11 cellular contexts compared by ENCODE assay signal in the genomic region with DNA sequence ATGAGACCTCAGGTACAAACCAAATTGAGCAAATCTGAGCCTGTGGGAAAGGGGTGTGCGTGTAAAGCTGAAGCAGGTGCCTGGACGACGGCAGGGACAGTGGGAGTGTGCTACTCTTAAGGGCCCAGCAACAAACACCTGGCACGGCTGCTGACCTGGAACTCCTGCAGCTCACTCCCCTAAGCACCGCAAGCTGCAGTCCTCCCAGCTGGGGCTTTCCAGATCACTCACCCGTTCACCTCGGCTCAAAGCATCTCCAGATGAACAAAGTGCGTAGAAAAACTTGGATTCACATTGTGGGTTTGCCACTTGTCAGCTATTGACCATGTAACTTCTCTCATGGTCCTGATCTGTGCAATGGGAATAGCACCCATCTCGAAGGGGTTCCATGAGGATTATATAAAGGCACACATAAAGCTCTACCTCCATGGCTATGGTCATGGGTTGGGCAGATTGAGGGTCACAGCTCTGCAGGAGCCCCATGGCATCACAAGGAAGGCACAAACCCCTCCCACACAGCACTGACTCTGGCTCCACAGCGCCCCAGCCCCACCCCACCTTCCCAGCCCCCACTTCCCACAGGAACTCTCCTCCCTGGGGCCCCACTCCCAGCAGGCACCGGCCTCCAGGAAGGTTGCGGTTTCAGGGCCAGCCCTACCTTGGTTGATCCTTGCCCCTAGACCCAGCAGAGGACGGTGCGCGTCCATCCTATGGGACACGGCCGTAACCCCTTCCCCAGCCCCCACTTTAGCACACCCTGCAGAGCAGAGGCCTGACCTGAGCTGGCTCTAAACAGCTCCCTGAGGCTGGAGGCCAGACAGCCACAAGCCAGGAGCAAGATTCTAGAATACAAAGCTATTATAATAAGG. TPM values are rescaled to one million over a fixed set of nuclear protein-coding genes. Genes with fewer than 3 reads are reported as not detected.
A peak's percentile ranks its signal among the peaks of the same experiment; 100 is the strongest.
DNase-seq lines count a peak whose midpoint lies in the region; ATAC-seq and TF ChIP-seq lines count a peak whose summit lies in the region.
"Had no signal": no experiment of that assay in that cellular context is flagged by ENCODE, and none has a peak within 500 bp of the region (broad histone marks: within the 10 kb centered on the region; RNA-seq: fewer than 3 reads in every experiment).

No MANE protein-coding gene starts in this region.

- H3K4me1 Mint-ChIP-seq in natural killer cell treated with Interleukin-12 subunit alpha and Interleukin-12 subunit beta and Interleukin-15 and Interleukin-18, amount 100 ng/mL, for 72 hours (ENCODE audit: low read depth in 2 of 2): peaks cover 11 to 18% of the 10 kb centered on the region in 2 donors

- H3K27me3 Mint-ChIP-seq in natural killer cell treated with Interleukin-12 subunit alpha and Interleukin-12 subunit beta and Interleukin-15 and Interleukin-18, amount 100 ng/mL, for 72 hours: no peaks in the 10 kb centered on the region

- no peak for TF ChIP-seq CTCF in GM06990 (IDR thresholded peaks at IDR 0.05; ENCODE audit: insufficient read depth, low read length, poor library complexity, severe bottlenecking)
- no peak for TF ChIP-seq CTCF in colonic mucosa (IDR thresholded peaks at IDR 0.05)

- DNase-seq in GM06990 (ENCODE audit: extremely low read depth, insufficient read length) (peak; percentile 64), colonic mucosa (peak; percentile 49), NOMO-1 (lab: John Stamatoyannopoulos, UW; ENCODE audit: unreplicated experiment in 2 of 2) (no peak), DMS153 (lab: John Stamatoyannopoulos, UW) (no peak), HuH-7.5 (ENCODE audit: low spot score) (no peak)
- no peak for DNase-seq in natural killer cell treated with Interleukin-12 subunit alpha and Interleukin-12 subunit beta and Interleukin-15 and Interleukin-18, amount 100 ng/mL, for 72 hours (ENCODE audit: low spot score)
- DNase-seq: cortex of kidney, MG63 had no signal

- no peaks in the 10 kb centered on the region for H3K27me3 ChIP-seq in GM06990 (replicated peaks; ENCODE audit: control insufficient read depth, insufficient read depth, low read length)
- no peaks in the 10 kb centered on the region for H3K27me3 ChIP-seq in colonic mucosa
- H3K27me3 ChIP-seq: MG63 had no signal

- no peaks in the 10 kb centered on the region for H3K9me3 Mint-ChIP-seq in natural killer cell treated with Interleukin-12 subunit alpha and Interleukin-12 subunit beta and Interleukin-15 and Interleukin-18, amount 100 ng/mL, for 72 hours

- H3K4me1 ChIP-seq in colonic mucosa: peaks cover 6% of the 10 kb centered on the region

- no peaks in the 10 kb centered on the region for H3K36me3 Mint-ChIP-seq in natural killer cell treated with Interleukin-12 subunit alpha and Interleukin-12 subunit beta and Interleukin-15 and Interleukin-18, amount 100 ng/mL, for 72 hours

- intact Hi-C loops in colonic mucosa (cut with DNase I): no loop called here

- H3K27ac ChIP-seq in colonic mucosa: no peak overlapping the region

- ATAC-seq in GM19395 (IDR thresholded peaks at IDR 0.05; ENCODE audit: unreplicated experiment) (peak; percentile 81), HG03139 (IDR thresholded peaks at IDR 0.05; ENCODE audit: unreplicated experiment) (peak; percentile 57)
- no peak for ATAC-seq in natural killer cell treated with Interleukin-12 subunit alpha and Interleukin-12 subunit beta and Interleukin-15 and Interleukin-18, amount 100 ng/mL, for 72 hours
- ATAC-seq: activated CD4-positive, CD25-positive, alpha-beta regulatory T cell treated with anti-CD3 and anti-CD28 coated beads, Interleukin-2, amount 50 U/mL, for 24 hours had no signal

- H3K36me3 ChIP-seq in GM06990 (ENCODE audit: control insufficient read depth, insufficient read depth, low read length) (peaks cover 11% of the 10 kb centered on the region), colonic mucosa (no peaks in the 10 kb centered on the region)
- H3K36me3 ChIP-seq: MG63 had no signal

- peak overlapping the region in 1 of 2 donors; percentile 26 for H3K9ac ChIP-seq in colonic mucosa (ENCODE audit: low read depth in 2 of 2, low read length in 2 of 2)

- peak overlapping the region; percentile 14; the same call in 1 of the 2 replicates for H3K4me3 ChIP-seq in GM06990 (replicated peaks; ENCODE audit: low read depth, low read length)
- H3K4me3 ChIP-seq in colonic mucosa: no peak overlapping the region
- H3K4me3 ChIP-seq: MG63 had no signal

- no peaks in the 10 kb centered on the region for H3K9me3 ChIP-seq in colonic mucosa
- H3K9me3 ChIP-seq: MG63 had no signal

- H3K27ac Mint-ChIP-seq in natural killer cell treated with Interleukin-12 subunit alpha and Interleukin-12 subunit beta and Interleukin-15 and Interleukin-18, amount 100 ng/mL, for 72 hours: no peak overlapping the region

- no peak overlapping the region for H3K4me3 Mint-ChIP-seq in natural killer cell treated with Interleukin-12 subunit alpha and Interleukin-12 subunit beta and Interleukin-15 and Interleukin-18, amount 100 ng/mL, for 72 hours

RNA-seq across cellular contexts. Expression of a gene that starts 21.9 kb away (rescaled TPM):
- total RNA-seq in colonic mucosa: 1 to 10 TPM; 6.9 to 8.1 TPM
- total RNA-seq in natural killer cell treated with Interleukin-12 subunit alpha and Interleukin-12 subunit beta and Interleukin-15 and Interleukin-18, amount 100 ng/mL, for 72 hours: 10 to 100 TPM; 63.0 to 66.0 TPM

RNA-seq across cellular contexts. Expression of a gene that starts 37.4 kb away (rescaled TPM):
- 10 to 100 TPM; 31.3 to 38.8 TPM for total RNA-seq in colonic mucosa
- total RNA-seq in natural killer cell treated with Interleukin-12 subunit alpha and Interleukin-12 subunit beta and Interleukin-15 and Interleukin-18, amount 100 ng/mL, for 72 hours: 10 to 100 TPM; 19.4 to 35.2 TPM

Comparison
In these comparisons a context has a peak if more than half of its experiments do, and no peak if none do; other contexts are left out.
1. DNase-seq: peak in GM06990 (single experiment) and colonic mucosa (single experiment); none in NOMO-1 (0 of 2), DMS153 (single experiment), natural killer cell treated with Interleukin-12 subunit alpha and Interleukin-12 subunit beta and Interleukin-15 and Interleukin-18, amount 100 ng/mL, for 72 hours (single experiment) and HuH-7.5 (single experiment).
2. ATAC-seq: peak in GM19395 (single experiment) and HG03139 (single experiment); none in natural killer cell treated with Interleukin-12 subunit alpha and Interleukin-12 subunit beta and Interleukin-15 and Interleukin-18, amount 100 ng/mL, for 72 hours (0 of 2).
3. RNA of a gene that starts 21.9 kb away (total RNA-seq): 63.0 to 66.0 TPM in natural killer cell treated with Interleukin-12 subunit alpha and Interleukin-12 subunit beta and Interleukin-15 and Interleukin-18, amount 100 ng/mL, for 72 hours; 6.9 to 8.1 TPM in colonic mucosa; every median in the first group is over 4 times any median in the second.